Comparison of ENCODE assay signal across 1 cellular context in genomic region chr14:29168149-29168548, GRCh38.
TF ChIP-seq lines count a peak whose summit lies in the region.

No MANE protein-coding gene starts in this region.

TF ChIP-seq in GM12878, 131 proteins besides CTCF, POLR2A, EP300 and RAD21 (continued from another document):
- no peak for TF ChIP-seq ZBTB33 (IDR thresholded peaks at IDR 0.05)
- TF ChIP-seq EZH2 (IDR thresholded peaks at IDR 0.05; ENCODE audit: borderline replicate concordance, control insufficient read depth, low read depth, low read length): no peak
- no peak for TF ChIP-seq KAT2A (conservative IDR thresholded peaks at IDR 0.05; ENCODE audit: control insufficient read depth, low read depth, low read length)
- TF ChIP-seq SUZ12 (IDR thresholded peaks at IDR 0.05; ENCODE audit: unreplicated experiment): no peak
TF ChIP-seq in GM12878: peak in this region for 0.
